1 cellular context compared by ENCODE assay signal in genomic region chr2:174449033-174449432, GRCh38.
TF ChIP-seq lines count a peak whose summit lies in the region.

No MANE protein-coding gene starts in this region.

TF ChIP-seq in HepG2, 621 proteins besides CTCF, POLR2A, EP300 and RAD21:
- no peak for TF ChIP-seq NBN (conservative IDR thresholded peaks at IDR 0.05)
- no peak for TF ChIP-seq CBX5 (CRISPR knock-in tag; IDR thresholded peaks at IDR 0.05; ENCODE audit: borderline replicate concordance)
- TF ChIP-seq ZBTB1 (CRISPR knock-in tag; IDR thresholded peaks at IDR 0.05; ENCODE audit: borderline replicate concordance), result no peak
- TF ChIP-seq, protein P1, sequence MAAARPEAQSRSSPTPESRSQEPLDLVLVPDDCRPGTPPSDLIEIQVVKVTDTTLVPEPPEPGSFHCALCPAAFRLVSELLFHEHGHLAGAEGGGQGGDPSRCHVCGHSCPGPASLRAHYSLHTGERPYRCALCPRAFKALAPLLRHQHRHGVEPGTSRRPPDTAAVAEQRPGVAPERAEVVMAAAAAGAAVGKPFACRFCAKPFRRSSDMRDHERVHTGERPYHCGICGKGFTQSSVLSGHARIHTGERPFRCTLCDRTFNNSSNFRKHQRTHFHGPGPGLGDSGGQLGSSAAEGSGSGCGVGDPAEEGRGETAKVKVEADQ (CRISPR knock-in tag; IDR thresholded peaks at IDR 0.05; ENCODE audit: borderline replicate concordance), result no peak
- TF ChIP-seq ZSCAN30 (CRISPR knock-in tag; IDR thresholded peaks at IDR 0.05), result no peak
- no peak for TF ChIP-seq YY1 (IDR thresholded peaks at IDR 0.05; ENCODE audit: insufficient read depth, insufficient replicate concordance, low read depth, low read length)
- no peak for TF ChIP-seq ZFX (CRISPR knock-in tag; IDR thresholded peaks at IDR 0.05; ENCODE audit: low read depth)
- TF ChIP-seq, protein P2, sequence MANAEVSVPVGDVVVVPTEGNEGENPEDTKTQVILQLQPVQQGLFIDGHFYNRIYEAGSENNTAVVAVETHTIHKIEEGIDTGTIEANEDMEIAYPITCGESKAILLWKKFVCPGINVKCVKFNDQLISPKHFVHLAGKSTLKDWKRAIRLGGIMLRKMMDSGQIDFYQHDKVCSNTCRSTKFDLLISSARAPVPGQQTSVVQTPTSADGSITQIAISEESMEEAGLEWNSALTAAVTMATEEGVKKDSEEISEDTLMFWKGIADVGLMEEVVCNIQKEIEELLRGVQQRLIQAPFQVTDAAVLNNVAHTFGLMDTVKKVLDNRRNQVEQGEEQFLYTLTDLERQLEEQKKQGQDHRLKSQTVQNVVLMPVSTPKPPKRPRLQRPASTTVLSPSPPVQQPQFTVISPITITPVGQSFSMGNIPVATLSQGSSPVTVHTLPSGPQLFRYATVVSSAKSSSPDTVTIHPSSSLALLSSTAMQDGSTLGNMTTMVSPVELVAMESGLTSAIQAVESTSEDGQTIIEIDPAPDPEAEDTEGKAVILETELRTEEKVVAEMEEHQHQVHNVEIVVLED (CRISPR knock-in tag; IDR thresholded peaks at IDR 0.05; ENCODE audit: borderline replicate concordance), result no peak
- TF ChIP-seq ZNF773 (CRISPR knock-in tag; IDR thresholded peaks at IDR 0.05; ENCODE audit: borderline replicate concordance), result no peak
- TF ChIP-seq RBM22 (optimal IDR thresholded peaks at IDR 0.05; ENCODE audit: low read length), result no peak
- TF ChIP-seq WIZ (CRISPR knock-in tag; IDR thresholded peaks at IDR 0.05), result no peak
- TF ChIP-seq PREB (CRISPR knock-in tag; IDR thresholded peaks at IDR 0.05), result no peak
- TF ChIP-seq TEF (CRISPR knock-in tag; IDR thresholded peaks at IDR 0.05), result no peak
- TF ChIP-seq RFXANK (CRISPR knock-in tag; IDR thresholded peaks at IDR 0.05), result no peak
- TF ChIP-seq ZNF451 (CRISPR knock-in tag; IDR thresholded peaks at IDR 0.05), result no peak
- no peak for TF ChIP-seq HNRNPK (IDR thresholded peaks at IDR 0.05; ENCODE audit: low read depth, low read length, poor library complexity, severe bottlenecking)
- no peak for TF ChIP-seq MEIS2 (CRISPR knock-in tag; IDR thresholded peaks at IDR 0.05)
- no peak for TF ChIP-seq ZNF503 (CRISPR knock-in tag; IDR thresholded peaks at IDR 0.05)
- TF ChIP-seq EEA1 (CRISPR knock-in tag; IDR thresholded peaks at IDR 0.05; ENCODE audit: borderline replicate concordance), result no peak
